1 cellular context compared by ENCODE assay signal in genomic region chr14:26008290-26008689, GRCh38.
TF ChIP-seq lines count a peak whose summit lies in the region.

No MANE protein-coding gene starts in this region.

TF ChIP-seq in H1, 55 proteins besides CTCF, POLR2A, EP300 and RAD21 (continued from another document):
- no peak for TF ChIP-seq ATF2 (IDR thresholded peaks at IDR 0.05; ENCODE audit: low read length)
- TF ChIP-seq RBBP5 (IDR thresholded peaks at IDR 0.05; ENCODE audit: borderline replicate concordance, low read depth, low read length) = no peak
- no peak for TF ChIP-seq RXRA (IDR thresholded peaks at IDR 0.05; ENCODE audit: insufficient read depth, low read depth, low read length)
- TF ChIP-seq YY1 (IDR thresholded peaks at IDR 0.05; ENCODE audit: low read depth, low read length) = no peak
- TF ChIP-seq HDAC6 (IDR thresholded peaks at IDR 0.05; ENCODE audit: low read depth, low read length) = no peak
- no peak for TF ChIP-seq SP2 (IDR thresholded peaks at IDR 0.05; ENCODE audit: low read length)
- no peak for TF ChIP-seq JUND (IDR thresholded peaks at IDR 0.05; ENCODE audit: low read length)
- no peak for TF ChIP-seq SIN3A (conservative IDR thresholded peaks at IDR 0.05 in 1 of 2, IDR thresholded peaks at IDR 0.05 in 1 of 2; ENCODE audit: low read depth in 1 of 2, low read length in 2 of 2)
- no peak for TF ChIP-seq KDM5A (IDR thresholded peaks at IDR 0.05; ENCODE audit: low read length)
TF ChIP-seq in H1: peak in this region for 0.
